10 cellular contexts compared by ENCODE assay signal in genomic region chr14:24911324-24912095, GRCh38.
DNase-seq lines count a peak whose midpoint lies in the region; ATAC-seq and TF ChIP-seq lines count a peak whose summit lies in the region.
"Had no signal": no experiment of that assay in that cellular context is flagged by ENCODE, and none has a peak within 500 bp of the region (broad histone marks: within the 10 kb centered on the region; RNA-seq: fewer than 3 reads in every experiment).

No MANE protein-coding gene starts in this region.

- no peaks in the 10 kb centered on the region for H3K36me3 ChIP-seq in ACC112 (ENCODE audit: insufficient read depth, low read length)
- no peaks in the 10 kb centered on the region for H3K36me3 ChIP-seq in HEK293 (ENCODE audit: control insufficient read depth in 2 of 2, insufficient read depth in 1 of 2, low read length in 2 of 2)

- peaks cover 22% of the 10 kb centered on the region for H3K27me3 Mint-ChIP-seq in CD4-positive, alpha-beta T cell

- H3K9me3 Mint-ChIP-seq in CD4-positive, alpha-beta T cell, result no peaks in the 10 kb centered on the region

- CTCF ChIA-PET in HEK293 (lab: Yijun Ruan, JAX), result interaction anchor here (0.6 kb wide), 1 partner anchor 497 kb away, joined by 3 read pairs; no protein-coding TSS in a partner anchor
- CTCF ChIA-PET in CD4-positive, alpha-beta T cell (lab: Charles Lee), result no interaction called here

- POLR2A ChIA-PET in HEK293 (lab: Yijun Ruan, JAX), result no interaction called here
- POLR2A ChIA-PET in CD4-positive, alpha-beta T cell (lab: Charles Lee), result no interaction called here

- ATAC-seq in GM21528 (IDR thresholded peaks at IDR 0.05; ENCODE audit: low FRiP score, unreplicated experiment) (no peak), HG03520 (IDR thresholded peaks at IDR 0.05; ENCODE audit: unreplicated experiment) (no peak)
- ATAC-seq in CD4-positive, alpha-beta T cell (ENCODE audit: poor library complexity), result no peak

- no peak overlapping the region for H3K4me3 Mint-ChIP-seq in CD4-positive, alpha-beta T cell

- H3K27ac Mint-ChIP-seq in CD4-positive, alpha-beta T cell, result no peak overlapping the region

- H3K4me1 Mint-ChIP-seq in CD4-positive, alpha-beta T cell (ENCODE audit: low read depth), result no peaks in the 10 kb centered on the region

- TF ChIP-seq CTCF in HEK293 (tag by site-specific recombination; IDR thresholded peaks at IDR 0.05), result no peak
- no peak for TF ChIP-seq CTCF in CD4-positive, alpha-beta T cell (IDR thresholded peaks at IDR 0.05)

- no peak overlapping the region for H2AFZ ChIP-seq in ACC112 (ENCODE audit: low read length, unreplicated experiment)

- H3K27me3 ChIP-seq in ACC112 (ENCODE audit: insufficient read depth, low read length), result no peaks in the 10 kb centered on the region
- peaks cover 10% of the 10 kb centered on the region for H3K27me3 ChIP-seq in CD4-positive, alpha-beta T cell (ENCODE audit: control insufficient read depth, insufficient read depth, low read length)

- H3K79me2 ChIP-seq in ACC112 (ENCODE audit: control insufficient read depth, insufficient read depth, low read length, unreplicated experiment), result no peaks in the 10 kb centered on the region

- H3K4me3 ChIP-seq in ACC112 (ENCODE audit: low read depth, low read length) (peak overlapping the region; percentile 27), HEK293 (ENCODE audit: low read depth, low read length) (no peak overlapping the region)

- no peaks in the 10 kb centered on the region for H3K36me3 Mint-ChIP-seq in CD4-positive, alpha-beta T cell (ENCODE audit: low read depth)

- DNase-seq in amniotic epithelial cell (ENCODE audit: low read depth), result peak; percentile 94
- peak; percentile 91 for DNase-seq in iris pigment epithelial cell (ENCODE audit: low read depth)
- DNase-seq in CD4-positive, alpha-beta T cell, result no peak
- DNase-seq in T-helper 1 cell, result no peak
- DNase-seq: activated T-cell treated with anti-CD3 and anti-CD28 coated beads for 4 hours, SHP77 had no signal

- peak overlapping the region; percentile 36 for H3K27ac ChIP-seq in ACC112 (ENCODE audit: low read depth, low read length)
- H3K27ac ChIP-seq in HEK293 (ENCODE audit: extremely low read depth, low read depth, low read length), result no peak overlapping the region
- H3K27ac ChIP-seq in CD4-positive, alpha-beta T cell (ENCODE audit: low read depth, low read length), result no peak overlapping the region

- H3K4me1 ChIP-seq in ACC112 (ENCODE audit: control insufficient read depth, insufficient read depth, low read length, unreplicated experiment), result peaks cover 7% of the 10 kb centered on the region
- peaks cover 20% of the 10 kb centered on the region for H3K4me1 ChIP-seq in HEK293 (ENCODE audit: control insufficient read depth, insufficient read depth, low read length)

- no peaks in the 10 kb centered on the region for H3K9me3 ChIP-seq in HEK293 (ENCODE audit: control insufficient read depth, insufficient read depth, low read depth, low read length)
- no peaks in the 10 kb centered on the region for H3K9me3 ChIP-seq in CD4-positive, alpha-beta T cell (ENCODE audit: control insufficient read depth, low read length)

- intact Hi-C loops in CD4-positive, alpha-beta T cell (cut with DNase I, micrococcal nuclease), result no loop called here

TF ChIP-seq in HEK293, 187 proteins besides CTCF, POLR2A, EP300 and RAD21:
- peak; percentile 17; the same call in 1 of the 2 replicates for TF ChIP-seq ZNF398 (tag by site-specific recombination; IDR thresholded peaks at IDR 0.05)
- TF ChIP-seq FEZF1 (tag by site-specific recombination; IDR thresholded peaks at IDR 0.05), result 0 out of 2 replicates have a peak, but pooled peaks have one; percentile 17
- no peak for TF ChIP-seq ZNF792 (tag by site-specific recombination; IDR thresholded peaks at IDR 0.05)
- TF ChIP-seq ZNF449 (tag by site-specific recombination; IDR thresholded peaks at IDR 0.05), result peak; percentile 42; the same call in 1 of the 2 replicates
- TF ChIP-seq ZNF366 (tag by site-specific recombination; conservative IDR thresholded peaks at IDR 0.05), result peak; percentile 73
- no peak for TF ChIP-seq ZBTB21 (tag by site-specific recombination; IDR thresholded peaks at IDR 0.05)

Comparison
In these comparisons a context has a peak if more than half of its experiments do, and no peak if none do; other contexts are left out.
1. DNase-seq: peak in amniotic epithelial cell (single experiment) and iris pigment epithelial cell (single experiment); none in CD4-positive, alpha-beta T cell (0 of 10) and T-helper 1 cell (0 of 5).